2 cellular contexts compared by ENCODE assay signal in the genomic region with DNA sequence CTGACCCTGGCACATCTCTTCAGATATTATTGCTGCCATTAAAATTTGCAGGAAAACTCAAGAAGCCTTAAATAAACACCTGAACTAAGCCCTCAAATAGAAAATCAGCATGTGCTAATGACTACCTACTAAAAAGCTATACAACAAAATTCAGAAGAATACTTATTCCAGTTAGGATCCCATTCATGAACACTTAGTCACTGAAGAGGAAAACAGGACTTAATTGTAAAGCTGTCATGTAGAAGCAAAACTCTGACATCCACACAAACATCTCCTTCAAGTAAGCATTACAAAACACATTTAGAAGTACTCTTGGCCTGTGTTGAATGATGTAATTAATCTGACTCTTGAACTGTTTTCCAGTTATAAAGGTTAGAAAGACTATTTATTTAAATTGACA.
TF ChIP-seq lines count a peak whose summit lies in the region.

No MANE protein-coding gene starts in this region.

TF ChIP-seq in HepG2, 621 proteins besides CTCF, POLR2A, EP300 and RAD21:
- no peak for TF ChIP-seq TGIF2 (CRISPR knock-in tag; IDR thresholded peaks at IDR 0.05)
- TF ChIP-seq SP1 (IDR thresholded peaks at IDR 0.05) = no peak
- TF ChIP-seq SP1 (CRISPR knock-in tag; IDR thresholded peaks at IDR 0.05) = no peak
- TF ChIP-seq, protein P1, sequence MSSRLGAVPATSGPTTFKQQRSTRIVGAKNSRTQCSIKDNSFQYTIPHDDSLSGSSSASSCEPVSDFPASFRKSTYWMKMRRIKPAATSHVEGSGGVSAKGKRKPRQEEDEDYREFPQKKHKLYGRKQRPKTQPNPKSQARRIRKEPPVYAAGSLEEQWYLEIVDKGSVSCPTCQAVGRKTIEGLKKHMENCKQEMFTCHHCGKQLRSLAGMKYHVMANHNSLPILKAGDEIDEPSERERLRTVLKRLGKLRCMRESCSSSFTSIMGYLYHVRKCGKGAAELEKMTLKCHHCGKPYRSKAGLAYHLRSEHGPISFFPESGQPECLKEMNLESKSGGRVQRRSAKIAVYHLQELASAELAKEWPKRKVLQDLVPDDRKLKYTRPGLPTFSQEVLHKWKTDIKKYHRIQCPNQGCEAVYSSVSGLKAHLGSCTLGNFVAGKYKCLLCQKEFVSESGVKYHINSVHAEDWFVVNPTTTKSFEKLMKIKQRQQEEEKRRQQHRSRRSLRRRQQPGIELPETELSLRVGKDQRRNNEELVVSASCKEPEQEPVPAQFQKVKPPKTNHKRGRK (CRISPR knock-in tag; IDR thresholded peaks at IDR 0.05) = no peak
- no peak for TF ChIP-seq ZSCAN20 (CRISPR knock-in tag; IDR thresholded peaks at IDR 0.05; ENCODE audit: borderline replicate concordance)
- no peak for TF ChIP-seq RBM22 (optimal IDR thresholded peaks at IDR 0.05; ENCODE audit: low read length)
- TF ChIP-seq, protein P2, sequence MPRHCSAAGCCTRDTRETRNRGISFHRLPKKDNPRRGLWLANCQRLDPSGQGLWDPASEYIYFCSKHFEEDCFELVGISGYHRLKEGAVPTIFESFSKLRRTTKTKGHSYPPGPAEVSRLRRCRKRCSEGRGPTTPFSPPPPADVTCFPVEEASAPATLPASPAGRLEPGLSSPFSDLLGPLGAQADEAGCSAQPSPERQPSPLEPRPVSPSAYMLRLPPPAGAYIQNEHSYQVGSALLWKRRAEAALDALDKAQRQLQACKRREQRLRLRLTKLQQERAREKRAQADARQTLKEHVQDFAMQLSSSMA (CRISPR knock-in tag; IDR thresholded peaks at IDR 0.05) = no peak
- no peak for TF ChIP-seq ZNF138 (CRISPR knock-in tag; IDR thresholded peaks at IDR 0.05; ENCODE audit: low read depth)
- no peak for TF ChIP-seq RARG (CRISPR knock-in tag; IDR thresholded peaks at IDR 0.05; ENCODE audit: low read depth)
- TF ChIP-seq SMAD1 (CRISPR knock-in tag; IDR thresholded peaks at IDR 0.05; ENCODE audit: borderline replicate concordance, low read depth) = no peak
- TF ChIP-seq ZEB1 (IDR thresholded peaks at IDR 0.05; ENCODE audit: insufficient replicate concordance, low read depth) = no peak
- no peak for TF ChIP-seq POLR2AphosphoS2 (IDR thresholded peaks at IDR 0.05; ENCODE audit: low read depth, low read length)
- TF ChIP-seq U2AF1 (optimal IDR thresholded peaks at IDR 0.05; ENCODE audit: low read depth, low read length) = no peak
- TF ChIP-seq, protein P3, sequence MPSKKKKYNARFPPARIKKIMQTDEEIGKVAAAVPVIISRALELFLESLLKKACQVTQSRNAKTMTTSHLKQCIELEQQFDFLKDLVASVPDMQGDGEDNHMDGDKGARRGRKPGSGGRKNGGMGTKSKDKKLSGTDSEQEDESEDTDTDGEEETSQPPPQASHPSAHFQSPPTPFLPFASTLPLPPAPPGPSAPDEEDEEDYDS (CRISPR knock-in tag; IDR thresholded peaks at IDR 0.05) = no peak
- TF ChIP-seq MIXL1 (CRISPR knock-in tag; IDR thresholded peaks at IDR 0.05) = no peak
- TF ChIP-seq MZF1 (CRISPR knock-in tag; IDR thresholded peaks at IDR 0.05; ENCODE audit: borderline replicate concordance) = no peak
- TF ChIP-seq PHB2 (IDR thresholded peaks at IDR 0.05; ENCODE audit: partially characterized antibody) = no peak

TF ChIP-seq in GM12878, 131 proteins besides CTCF, POLR2A, EP300 and RAD21:
- TF ChIP-seq, protein P4, sequence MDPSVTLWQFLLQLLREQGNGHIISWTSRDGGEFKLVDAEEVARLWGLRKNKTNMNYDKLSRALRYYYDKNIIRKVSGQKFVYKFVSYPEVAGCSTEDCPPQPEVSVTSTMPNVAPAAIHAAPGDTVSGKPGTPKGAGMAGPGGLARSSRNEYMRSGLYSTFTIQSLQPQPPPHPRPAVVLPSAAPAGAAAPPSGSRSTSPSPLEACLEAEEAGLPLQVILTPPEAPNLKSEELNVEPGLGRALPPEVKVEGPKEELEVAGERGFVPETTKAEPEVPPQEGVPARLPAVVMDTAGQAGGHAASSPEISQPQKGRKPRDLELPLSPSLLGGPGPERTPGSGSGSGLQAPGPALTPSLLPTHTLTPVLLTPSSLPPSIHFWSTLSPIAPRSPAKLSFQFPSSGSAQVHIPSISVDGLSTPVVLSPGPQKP (IDR thresholded peaks at IDR 0.05; ENCODE audit: low read depth, low read length) = no peak
- TF ChIP-seq FOXK2 (IDR thresholded peaks at IDR 0.05) (no peak), KLF5 (IDR thresholded peaks at IDR 0.05; ENCODE audit: partially characterized antibody) (no peak), HDGF (IDR thresholded peaks at IDR 0.05) (no peak), RFX5 (IDR thresholded peaks at IDR 0.05; ENCODE audit: low read depth, low read length) (no peak), NFXL1 (IDR thresholded peaks at IDR 0.05; ENCODE audit: borderline replicate concordance) (no peak), CHD4 (IDR thresholded peaks at IDR 0.05) (no peak), NR2F1 (conservative IDR thresholded peaks at IDR 0.05) (no peak), SREBF1 (IDR thresholded peaks at IDR 0.05; ENCODE audit: low read length) (no peak), NFIC (IDR thresholded peaks at IDR 0.05; ENCODE audit: low read depth, low read length) (no peak)
- TF ChIP-seq, protein P5, sequence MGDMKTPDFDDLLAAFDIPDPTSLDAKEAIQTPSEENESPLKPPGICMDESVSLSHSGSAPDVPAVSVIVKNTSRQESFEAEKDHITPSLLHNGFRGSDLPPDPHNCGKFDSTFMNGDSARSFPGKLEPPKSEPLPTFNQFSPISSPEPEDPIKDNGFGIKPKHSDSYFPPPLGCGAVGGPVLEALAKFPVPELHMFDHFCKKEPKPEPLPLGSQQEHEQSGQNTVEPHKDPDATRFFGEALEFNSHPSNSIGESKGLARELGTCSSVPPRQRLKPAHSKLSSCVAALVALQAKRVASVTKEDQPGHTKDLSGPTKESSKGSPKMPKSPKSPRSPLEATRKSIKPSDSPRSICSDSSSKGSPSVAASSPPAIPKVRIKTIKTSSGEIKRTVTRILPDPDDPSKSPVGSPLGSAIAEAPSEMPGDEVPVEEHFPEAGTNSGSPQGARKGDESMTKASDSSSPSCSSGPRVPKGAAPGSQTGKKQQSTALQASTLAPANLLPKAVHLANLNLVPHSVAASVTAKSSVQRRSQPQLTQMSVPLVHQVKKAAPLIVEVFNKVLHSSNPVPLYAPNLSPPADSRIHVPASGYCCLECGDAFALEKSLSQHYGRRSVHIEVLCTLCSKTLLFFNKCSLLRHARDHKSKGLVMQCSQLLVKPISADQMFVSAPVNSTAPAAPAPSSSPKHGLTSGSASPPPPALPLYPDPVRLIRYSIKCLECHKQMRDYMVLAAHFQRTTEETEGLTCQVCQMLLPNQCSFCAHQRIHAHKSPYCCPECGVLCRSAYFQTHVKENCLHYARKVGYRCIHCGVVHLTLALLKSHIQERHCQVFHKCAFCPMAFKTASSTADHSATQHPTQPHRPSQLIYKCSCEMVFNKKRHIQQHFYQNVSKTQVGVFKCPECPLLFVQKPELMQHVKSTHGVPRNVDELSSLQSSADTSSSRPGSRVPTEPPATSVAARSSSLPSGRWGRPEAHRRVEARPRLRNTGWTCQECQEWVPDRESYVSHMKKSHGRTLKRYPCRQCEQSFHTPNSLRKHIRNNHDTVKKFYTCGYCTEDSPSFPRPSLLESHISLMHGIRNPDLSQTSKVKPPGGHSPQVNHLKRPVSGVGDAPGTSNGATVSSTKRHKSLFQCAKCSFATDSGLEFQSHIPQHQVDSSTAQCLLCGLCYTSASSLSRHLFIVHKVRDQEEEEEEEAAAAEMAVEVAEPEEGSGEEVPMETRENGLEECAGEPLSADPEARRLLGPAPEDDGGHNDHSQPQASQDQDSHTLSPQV (IDR thresholded peaks at IDR 0.05) = no peak
- TF ChIP-seq, protein P6, sequence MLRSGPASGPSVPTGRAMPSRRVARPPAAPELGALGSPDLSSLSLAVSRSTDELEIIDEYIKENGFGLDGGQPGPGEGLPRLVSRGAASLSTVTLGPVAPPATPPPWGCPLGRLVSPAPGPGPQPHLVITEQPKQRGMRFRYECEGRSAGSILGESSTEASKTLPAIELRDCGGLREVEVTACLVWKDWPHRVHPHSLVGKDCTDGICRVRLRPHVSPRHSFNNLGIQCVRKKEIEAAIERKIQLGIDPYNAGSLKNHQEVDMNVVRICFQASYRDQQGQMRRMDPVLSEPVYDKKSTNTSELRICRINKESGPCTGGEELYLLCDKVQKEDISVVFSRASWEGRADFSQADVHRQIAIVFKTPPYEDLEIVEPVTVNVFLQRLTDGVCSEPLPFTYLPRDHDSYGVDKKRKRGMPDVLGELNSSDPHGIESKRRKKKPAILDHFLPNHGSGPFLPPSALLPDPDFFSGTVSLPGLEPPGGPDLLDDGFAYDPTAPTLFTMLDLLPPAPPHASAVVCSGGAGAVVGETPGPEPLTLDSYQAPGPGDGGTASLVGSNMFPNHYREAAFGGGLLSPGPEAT (IDR thresholded peaks at IDR 0.05; ENCODE audit: low read depth) = no peak
- TF ChIP-seq, protein P7, sequence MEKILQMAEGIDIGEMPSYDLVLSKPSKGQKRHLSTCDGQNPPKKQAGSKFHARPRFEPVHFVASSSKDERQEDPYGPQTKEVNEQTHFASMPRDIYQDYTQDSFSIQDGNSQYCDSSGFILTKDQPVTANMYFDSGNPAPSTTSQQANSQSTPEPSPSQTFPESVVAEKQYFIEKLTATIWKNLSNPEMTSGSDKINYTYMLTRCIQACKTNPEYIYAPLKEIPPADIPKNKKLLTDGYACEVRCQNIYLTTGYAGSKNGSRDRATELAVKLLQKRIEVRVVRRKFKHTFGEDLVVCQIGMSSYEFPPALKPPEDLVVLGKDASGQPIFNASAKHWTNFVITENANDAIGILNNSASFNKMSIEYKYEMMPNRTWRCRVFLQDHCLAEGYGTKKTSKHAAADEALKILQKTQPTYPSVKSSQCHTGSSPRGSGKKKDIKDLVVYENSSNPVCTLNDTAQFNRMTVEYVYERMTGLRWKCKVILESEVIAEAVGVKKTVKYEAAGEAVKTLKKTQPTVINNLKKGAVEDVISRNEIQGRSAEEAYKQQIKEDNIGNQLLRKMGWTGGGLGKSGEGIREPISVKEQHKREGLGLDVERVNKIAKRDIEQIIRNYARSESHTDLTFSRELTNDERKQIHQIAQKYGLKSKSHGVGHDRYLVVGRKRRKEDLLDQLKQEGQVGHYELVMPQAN (conservative IDR thresholded peaks at IDR 0.05) = no peak
